8 cellular contexts compared by ENCODE assay signal in genomic region chr11:121416909-121417567, GRCh38. TPM values are rescaled to one million over a fixed set of nuclear protein-coding genes. Genes with fewer than 3 reads are reported as not detected.
A peak's percentile ranks its signal among the peaks of the same experiment; 100 is the strongest.
DNase-seq lines count a peak whose midpoint lies in the region; ATAC-seq and TF ChIP-seq lines count a peak whose summit lies in the region.

No MANE protein-coding gene starts in this region.

- peaks cover 0 to 4% (median 0%) of the 10 kb centered on the region in 7 donors for H3K9me3 Mint-ChIP-seq in naive B cell

- H2BK120ac ChIP-seq in IMR-90 (ENCODE audit: low read depth, low read length): no peak overlapping the region

- no peaks in the 10 kb centered on the region for H4K20me1 ChIP-seq in IMR-90 (ENCODE audit: insufficient read depth, low read length)

- dilution Hi-C loops in IMR-90 (cut with HindIII; ENCODE audit: low sequenced_read_pairs, unreplicated experiment): no loop called here

- no peak overlapping the region for H2AFZ ChIP-seq in IMR-90 (replicated peaks; ENCODE audit: low read length, poor library complexity)

- H2AK9ac ChIP-seq in IMR-90 (replicated peaks; ENCODE audit: low read depth, low read length, poor library complexity): peak overlapping the region; percentile 31

- no TSS peak for BruUV-seq in IMR-90 (replicated peaks; lab: Mats Ljungman, UMichigan)

- H3K18ac ChIP-seq in IMR-90 (ENCODE audit: low read depth, low read length): no peak overlapping the region

- H3K23ac ChIP-seq in IMR-90 (ENCODE audit: low read depth, low read length): no peak overlapping the region

- no peaks in the 10 kb centered on the region for H3K9me1 ChIP-seq in IMR-90 (ENCODE audit: insufficient read depth, low read length)

- H4K8ac ChIP-seq in IMR-90 (ENCODE audit: low read depth in 2 of 2, low read length in 2 of 2): no peak overlapping the region

- TF ChIP-seq POLR2A in IMR-90 (IDR thresholded peaks at IDR 0.05; ENCODE audit: low read depth, low read length) (no peak), tibial nerve (IDR thresholded peaks at IDR 0.05) (no peak)

- H3K56ac ChIP-seq in IMR-90 (ENCODE audit: extremely low read depth, insufficient read depth, low read length): no peak overlapping the region

- peak overlapping the region in 5 of 6 donors; percentile 73 to 90 (median 86) for H3K27ac Mint-ChIP-seq in naive B cell

- peaks cover 27 to 49% (median 37%) of the 10 kb centered on the region in 3 donors for H3K4me1 Mint-ChIP-seq in naive B cell

- in situ Hi-C loops in IMR-90 (cut with MboI; ENCODE audit: low sequenced_read_pairs): no loop called here
- in situ Hi-C loops in GM13977 (cut with MboI; ENCODE audit: low pct_unique_long_range_greater_than_20kb, low sequenced_read_pairs, unreplicated experiment): no loop called here

- H2BK5ac ChIP-seq in IMR-90 (ENCODE audit: low read depth, low read length, poor library complexity, severe bottlenecking): no peak overlapping the region

- H3K9me3 ChIP-seq in IMR-90 (ENCODE audit: control insufficient read depth, insufficient read depth, low read length) (no peaks in the 10 kb centered on the region), tibial nerve (no peaks in the 10 kb centered on the region)

- TF ChIP-seq EP300 in tibial nerve (IDR thresholded peaks at IDR 0.05): peak; percentile 31 to 79

- CTCF ChIA-PET in AG04449 (lab: Yijun Ruan, JAX) (interaction anchor here (1.0 kb wide), 1 partner anchor 12 kb away, joined by 4 read pairs; no protein-coding TSS in a partner anchor), IMR-90 (lab: Yijun Ruan, JAX) (no interaction called here)

- peak overlapping the region in 2 of 8 donors; percentile 24 to 41 for H3K4me3 Mint-ChIP-seq in naive B cell

- TF ChIP-seq CTCF in AG04449 (IDR thresholded peaks at IDR 0.05; ENCODE audit: insufficient read depth, low read length, missing control alignments) (no peak), IMR-90 (conservative IDR thresholded peaks at IDR 0.05; ENCODE audit: low read depth, low read length) (no peak), coronary artery (IDR thresholded peaks at IDR 0.05) (no peak), tibial nerve (IDR thresholded peaks at IDR 0.05) (no peak), GM13977 (IDR thresholded peaks at IDR 0.05; ENCODE audit: extremely low read depth, insufficient read depth, missing control alignments) (no peak)

- no peaks in the 10 kb centered on the region for H3K36me3 ChIP-seq in IMR-90 (ENCODE audit: control insufficient read depth, insufficient read depth, low read length)
- H3K36me3 ChIP-seq in tibial nerve: no peaks in the 10 kb centered on the region

- no peak overlapping the region for H4K91ac ChIP-seq in IMR-90 (ENCODE audit: insufficient read depth, low read depth, low read length)

- H3K14ac ChIP-seq in IMR-90 (replicated peaks; ENCODE audit: low read depth, low read length): no peak overlapping the region

- H3K4me1 ChIP-seq in IMR-90 (ENCODE audit: control insufficient read depth, insufficient read depth, low read length) (no peaks in the 10 kb centered on the region; the same call in 1 of the 2 replicates), tibial nerve (peaks cover 0 to 28% (median 12%) of the 10 kb centered on the region in 4 donors)

- POLR2A ChIA-PET in AG04449 (lab: Yijun Ruan, JAX): no interaction called here
- POLR2A ChIA-PET in IMR-90 (lab: Charles Lee; ENCODE audit: unreplicated experiment): no interaction called here

- H2BK20ac ChIP-seq in IMR-90 (ENCODE audit: low read depth, low read length): no peak overlapping the region

- no peak overlapping the region for H3K4me2 ChIP-seq in IMR-90 (ENCODE audit: low read depth, low read length)

- H3K4ac ChIP-seq in IMR-90 (ENCODE audit: low read depth, low read length): no peak overlapping the region

- H3K36me3 Mint-ChIP-seq in naive B cell: no peaks in the 10 kb centered on the region

- H3K9ac ChIP-seq in IMR-90 (ENCODE audit: low read depth, low read length): no peak overlapping the region

- 17% methylated on average over 2 of the region's 7 CpGs; no CpG with 5 or more reads in 1 of the 2 experiments for WGBS in IMR-90 (ENCODE audit: extremely low coverage in 2 of 2, insufficient read length in 1 of 2), 2 experiments
- WGBS in tibial nerve, 2 donors: 23 to 26% methylated on average over 7 of the region's 7 CpGs

- H3K27ac ChIP-seq in IMR-90 (ENCODE audit: insufficient read depth, low read length): no peak overlapping the region
- H3K27ac ChIP-seq in coronary artery: peak overlapping the region; percentile 51 to 72
- H3K27ac ChIP-seq in tibial nerve: peak overlapping the region in 2 of 4 donors; percentile 12 to 51

- intact Hi-C loops in IMR-90 (cut with micrococcal nuclease): no loop called here

- H3K27me3 Mint-ChIP-seq in naive B cell: no peaks in the 10 kb centered on the region

- no peak overlapping the region for H3K4me3 ChIP-seq in AG04449 (ENCODE audit: low read depth, low read length)
- H3K4me3 ChIP-seq in IMR-90 (ENCODE audit: insufficient read depth, low read depth, low read length): no peak overlapping the region
- H3K4me3 ChIP-seq in coronary artery: peak overlapping the region; percentile 18
- H3K4me3 ChIP-seq in tibial nerve: no peak overlapping the region

- H2BK15ac ChIP-seq in IMR-90 (ENCODE audit: low read depth, low read length): no peak overlapping the region

- no peaks in the 10 kb centered on the region for H3K79me1 ChIP-seq in IMR-90 (ENCODE audit: low read depth in 1 of 2, low read length in 2 of 2)

- peaks cover 6% of the 10 kb centered on the region for H3K27me3 ChIP-seq in IMR-90 (ENCODE audit: control insufficient read depth, insufficient read depth, low read length)
- H3K27me3 ChIP-seq in tibial nerve: no peaks in the 10 kb centered on the region

- TF ChIP-seq RAD21 in IMR-90 (IDR thresholded peaks at IDR 0.05; ENCODE audit: low read length): no peak

- ATAC-seq in GM19452 (IDR thresholded peaks at IDR 0.05; ENCODE audit: unreplicated experiment) (peak; percentile 71), IMR-90 (ENCODE audit: low read depth) (peak; percentile 61), naive B cell (ENCODE audit: low read depth in 2 of 2) (peak in 1 of 2 donors; percentile 3)

- H2AK5ac ChIP-seq in IMR-90 (ENCODE audit: low read depth, low read length): no peak overlapping the region

- H4K5ac ChIP-seq in IMR-90 (ENCODE audit: low read depth, low read length): no peak overlapping the region

- DNase-seq in AG04449 (ENCODE audit: low read depth, low spot score) (peak; percentile 21), IMR-90 (peak; percentile 48), UCSD-AML1 (lab: John Stamatoyannopoulos, UW; ENCODE audit: unreplicated experiment) (peak; percentile 85), coronary artery (ENCODE audit: low spot score) (peak; percentile 90), naive B cell (peak; percentile 18), tibial nerve (ENCODE audit: low spot score in 2 of 2) (peak; percentile 78 to 87), GM13977 (ENCODE audit: low spot score) (no peak)

TF ChIP-seq in IMR-90, 13 proteins besides CTCF, POLR2A, EP300 and RAD21:
- TF ChIP-seq CEBPB (IDR thresholded peaks at IDR 0.05; ENCODE audit: low read depth, low read length): no peak
- no peak for TF ChIP-seq MAZ (IDR thresholded peaks at IDR 0.05; ENCODE audit: borderline replicate concordance, low read depth, low read length)
- TF ChIP-seq FOS (IDR thresholded peaks at IDR 0.05; ENCODE audit: low read depth, low read length): no peak

RNA-seq across cellular contexts. Expression of gene SORL1, which starts 35.1 kb away (rescaled TPM):
- total RNA-seq in IMR-90 (2012; rRNA removed) (1.9 and 2.0 TPM in 2 replicates), tibial nerve (10 to 100 TPM in 2 of 4 donors, 1 to 10 TPM in 2; 7.3 to 18.8 (median 12.3) TPM)
- polyA plus RNA-seq in IMR-90 (2012; rRNA removed) (1.0 and 1.2 TPM in 2 replicates), naive B cell (ENCODE audit: low read depth in 6 of 6) (100 to 1,000 TPM in 1 of 6 donors, 10 to 100 TPM in 5; 61.7 to 102 (median 83.8) TPM)
- 1.1 TPM in 2 replicates for polyA plus RNA-seq in IMR-90 (2012; cell fraction: cytosol; rRNA removed)
- 1.4 and 1.9 TPM in 2 replicates for polyA plus RNA-seq in IMR-90 (2012; cell fraction: nucleus; rRNA removed; ENCODE audit: low replicate concordance)
